ENCODE assay signal across 24 cellular contexts in genomic region chr13:67943116-67943515, GRCh38.
"Had no signal": no experiment of that assay in that cellular context is flagged by ENCODE, and none has a peak within 500 bp of the region (broad histone marks: within the 10 kb centered on the region; RNA-seq: fewer than 3 reads in every experiment).

No MANE protein-coding gene starts in this region.

- H3K4me1 Mint-ChIP-seq: activated naive CD8-positive, alpha-beta T cell treated with anti-CD3 and anti-CD28 coated beads, Interleukin-2, amount 10 ng/mL, durations not matched to agents 7 days and 5 days had no signal

- H3K27ac ChIP-seq: SK-N-MC had no signal

- H3K36me3 Mint-ChIP-seq: activated naive CD8-positive, alpha-beta T cell treated with anti-CD3 and anti-CD28 coated beads, Interleukin-2, amount 10 ng/mL, durations not matched to agents 7 days and 5 days; brain had no signal

- H3K9me3 Mint-ChIP-seq: brain had no signal

- H3K4me3 ChIP-seq: SK-N-MC had no signal

- H3K27me3 Mint-ChIP-seq: activated CD8-positive, alpha-beta T cell treated with anti-CD3 and anti-CD28 coated beads for 36 hours; activated naive CD8-positive, alpha-beta T cell treated with anti-CD3 and anti-CD28 coated beads, Interleukin-2, amount 10 ng/mL, durations not matched to agents 7 days and 5 days; brain had no signal

- DNase-seq: activated CD4-positive, alpha-beta T cell treated with anti-CD3 and anti-CD28 coated beads for 4 hours; activated CD8-positive, alpha-beta memory T cell treated with anti-CD3 and anti-CD28 coated beads, Interleukin-2, amount 50 U/mL, for 4 hours; activated CD8-positive, alpha-beta T cell treated with anti-CD3 and anti-CD28 coated beads for 36 hours; activated naive CD4-positive, alpha-beta T cell treated with anti-CD3 and anti-CD28 coated beads, Interleukin-2, amount 50 U/mL, for 16 hours; activated naive CD8-positive, alpha-beta T cell treated with anti-CD3 and anti-CD28 coated beads, Interleukin-2, amount 10 ng/mL, durations not matched to agents 7 days and 5 days; activated T-cell treated with anti-CD3 and anti-CD28 coated beads, Interleukin-2, amount 50 U/mL, for 1 hour; aorta; IMR-90; Kasumi-1; KBM-7; MV-4-11; NCI-H1092 treated with DMSO at 0.1 percent for 48 hours; NCI-H1417 treated with DMSO at 0.1 percent for 48 hours; NCI-H1694; NCI-H2029 treated with DMSO at 0.1 percent for 48 hours; NCI-H345; NCI-H510A; NCI-H526 treated with DMSO at 0.1 percent for 48 hours; SIG-M5; SW 1271 had no signal

- H3K27ac Mint-ChIP-seq: activated CD8-positive, alpha-beta T cell treated with anti-CD3 and anti-CD28 coated beads for 36 hours; activated naive CD8-positive, alpha-beta T cell treated with anti-CD3 and anti-CD28 coated beads, Interleukin-2, amount 10 ng/mL, durations not matched to agents 7 days and 5 days; brain; T-helper 2 cell treated with Interferon-gamma antibody and Interleukin-4, amounts not matched to agents 5 μg/mL and 100 μg/mL, for 36 hours had no signal

- H3K4me3 Mint-ChIP-seq: activated CD8-positive, alpha-beta T cell treated with anti-CD3 and anti-CD28 coated beads for 36 hours; activated naive CD8-positive, alpha-beta T cell treated with anti-CD3 and anti-CD28 coated beads, Interleukin-2, amount 10 ng/mL, durations not matched to agents 7 days and 5 days; brain; T-helper 2 cell treated with Interferon-gamma antibody and Interleukin-4, amounts not matched to agents 5 μg/mL and 100 μg/mL, for 36 hours had no signal

- ATAC-seq: activated CD4-positive, CD25-positive, alpha-beta regulatory T cell treated with anti-CD3 and anti-CD28 coated beads, Interleukin-2, amount 50 U/mL, for 24 hours; activated CD8-positive, alpha-beta T cell treated with anti-CD3 and anti-CD28 coated beads for 36 hours had no signal
